ENCODE assay signal across 1 cellular context in genomic region chr2:217852812-217853211, GRCh38.
TF ChIP-seq lines count a peak whose summit lies in the region.

No MANE protein-coding gene starts in this region.

TF ChIP-seq in GM23338, 12 proteins besides CTCF, POLR2A, EP300 and RAD21:
- TF ChIP-seq ZNF462 (CRISPR knock-in tag; IDR thresholded peaks at IDR 0.05) (no peak), STAT1 (IDR thresholded peaks at IDR 0.05; ENCODE audit: unreplicated experiment) (no peak), ZNF331 (CRISPR knock-in tag; IDR thresholded peaks at IDR 0.05; ENCODE audit: low read depth) (no peak), POLR2AphosphoS5 (IDR thresholded peaks at IDR 0.05; ENCODE audit: low read depth) (no peak), EZH2 (IDR thresholded peaks at IDR 0.05; ENCODE audit: low read depth, unreplicated experiment) (no peak), EZH2phosphoT487 (IDR thresholded peaks at IDR 0.05; ENCODE audit: unreplicated experiment) (no peak), JUNB (IDR thresholded peaks at IDR 0.05; ENCODE audit: unreplicated experiment) (no peak)
- TF ChIP-seq, protein P1, sequence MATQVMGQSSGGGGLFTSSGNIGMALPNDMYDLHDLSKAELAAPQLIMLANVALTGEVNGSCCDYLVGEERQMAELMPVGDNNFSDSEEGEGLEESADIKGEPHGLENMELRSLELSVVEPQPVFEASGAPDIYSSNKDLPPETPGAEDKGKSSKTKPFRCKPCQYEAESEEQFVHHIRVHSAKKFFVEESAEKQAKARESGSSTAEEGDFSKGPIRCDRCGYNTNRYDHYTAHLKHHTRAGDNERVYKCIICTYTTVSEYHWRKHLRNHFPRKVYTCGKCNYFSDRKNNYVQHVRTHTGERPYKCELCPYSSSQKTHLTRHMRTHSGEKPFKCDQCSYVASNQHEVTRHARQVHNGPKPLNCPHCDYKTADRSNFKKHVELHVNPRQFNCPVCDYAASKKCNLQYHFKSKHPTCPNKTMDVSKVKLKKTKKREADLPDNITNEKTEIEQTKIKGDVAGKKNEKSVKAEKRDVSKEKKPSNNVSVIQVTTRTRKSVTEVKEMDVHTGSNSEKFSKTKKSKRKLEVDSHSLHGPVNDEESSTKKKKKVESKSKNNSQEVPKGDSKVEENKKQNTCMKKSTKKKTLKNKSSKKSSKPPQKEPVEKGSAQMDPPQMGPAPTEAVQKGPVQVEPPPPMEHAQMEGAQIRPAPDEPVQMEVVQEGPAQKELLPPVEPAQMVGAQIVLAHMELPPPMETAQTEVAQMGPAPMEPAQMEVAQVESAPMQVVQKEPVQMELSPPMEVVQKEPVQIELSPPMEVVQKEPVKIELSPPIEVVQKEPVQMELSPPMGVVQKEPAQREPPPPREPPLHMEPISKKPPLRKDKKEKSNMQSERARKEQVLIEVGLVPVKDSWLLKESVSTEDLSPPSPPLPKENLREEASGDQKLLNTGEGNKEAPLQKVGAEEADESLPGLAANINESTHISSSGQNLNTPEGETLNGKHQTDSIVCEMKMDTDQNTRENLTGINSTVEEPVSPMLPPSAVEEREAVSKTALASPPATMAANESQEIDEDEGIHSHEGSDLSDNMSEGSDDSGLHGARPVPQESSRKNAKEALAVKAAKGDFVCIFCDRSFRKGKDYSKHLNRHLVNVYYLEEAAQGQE (IDR thresholded peaks at IDR 0.05; ENCODE audit: unreplicated experiment) = no peak
TF ChIP-seq in GM23338: peak in this region for 0.
